10 cellular contexts compared by ENCODE assay signal in the genomic region with DNA sequence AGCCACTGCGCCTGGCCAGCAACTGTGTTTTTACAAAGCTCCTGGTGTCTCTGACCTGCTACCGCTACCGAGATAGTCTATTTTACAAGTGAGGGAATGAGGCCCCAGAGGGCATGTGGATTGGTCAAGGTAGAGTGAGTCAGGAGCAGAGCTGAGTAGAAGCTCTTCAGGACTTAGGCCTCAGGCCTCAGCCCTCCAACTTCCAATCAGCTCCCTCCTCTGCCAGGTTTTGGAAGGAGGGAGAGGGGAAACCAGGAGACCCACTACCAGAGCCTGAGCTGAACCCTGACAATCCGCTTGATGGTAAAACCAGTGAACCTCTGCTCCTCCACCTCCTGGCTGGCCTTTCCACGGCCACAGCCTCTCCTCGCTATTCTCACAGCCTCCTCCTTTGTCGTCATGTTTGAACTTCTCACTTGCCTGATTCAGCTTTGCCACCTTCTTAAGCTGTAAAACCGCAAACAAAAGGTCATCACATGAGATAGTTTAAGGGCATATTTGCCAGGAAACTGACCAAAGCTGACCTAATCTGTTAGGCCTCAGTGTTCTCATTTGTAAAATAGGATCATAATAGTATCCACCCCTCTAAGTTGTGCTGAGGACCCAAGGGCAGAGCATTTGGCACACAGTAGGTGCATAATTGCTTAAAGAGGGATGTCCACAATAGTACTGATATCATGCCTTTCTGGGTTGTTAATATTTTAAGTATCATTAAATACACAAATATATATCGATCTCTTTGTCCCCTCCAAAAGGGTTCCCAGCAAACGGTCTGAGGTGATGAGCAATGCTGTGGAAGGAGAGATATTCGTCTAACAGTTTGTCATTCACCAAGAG. TPM values are rescaled to one million over a fixed set of nuclear protein-coding genes. Genes with fewer than 3 reads are reported as not detected.
DNase-seq lines count a peak whose midpoint lies in the region; ATAC-seq lines count a peak whose summit lies in the region.
"Had no signal": no experiment of that assay in that cellular context is flagged by ENCODE, and none has a peak within 500 bp of the region (broad histone marks: within the 10 kb centered on the region; RNA-seq: fewer than 3 reads in every experiment).

No MANE protein-coding gene starts in this region.

- no peaks in the 10 kb centered on the region for H3K27me3 Mint-ChIP-seq in stimulated activated naive B cell treated with anti-CD40 and anti-IgM and Interleukin-4, amounts not matched to agents 10 μg/mL and 1 μg/mL and 100 μg/mL, for 72 hours

- peak overlapping the region; percentile 87 for H3K27ac ChIP-seq in SJSA1
- H3K27ac ChIP-seq in effector memory CD4-positive, alpha-beta T cell (ENCODE audit: insufficient read depth, low read length, poor library complexity, severe bottlenecking): peak overlapping the region; percentile 100

- H3K27ac Mint-ChIP-seq in stimulated activated naive B cell treated with anti-CD40 and anti-IgM and Interleukin-4, amounts not matched to agents 10 μg/mL and 1 μg/mL and 100 μg/mL, for 72 hours: peak overlapping the region; percentile 96

- peaks cover 36% of the 10 kb centered on the region for H3K4me1 ChIP-seq in SJSA1 (replicated peaks)
- peaks cover 93% of the 10 kb centered on the region for H3K4me1 ChIP-seq in effector memory CD4-positive, alpha-beta T cell (ENCODE audit: control insufficient read depth, insufficient read depth, low read length, poor library complexity, severe bottlenecking)

- no peak overlapping the region for H3K4me3 ChIP-seq in SJSA1
- peak overlapping the region; percentile 71 for H3K4me3 ChIP-seq in effector memory CD4-positive, alpha-beta T cell (ENCODE audit: insufficient read depth, low read depth, low read length, poor library complexity, severe bottlenecking)

- H3K4me3 Mint-ChIP-seq in stimulated activated naive B cell treated with anti-CD40 and anti-IgM and Interleukin-4, amounts not matched to agents 10 μg/mL and 1 μg/mL and 100 μg/mL, for 72 hours: peak overlapping the region; percentile 89 to 96
- H3K4me3 Mint-ChIP-seq: nephron had no signal

- H3K9me3 Mint-ChIP-seq in stimulated activated naive B cell treated with anti-CD40 and anti-IgM and Interleukin-4, amounts not matched to agents 10 μg/mL and 1 μg/mL and 100 μg/mL, for 72 hours: no peaks in the 10 kb centered on the region
- H3K9me3 Mint-ChIP-seq: nephron had no signal

- H3K4me1 Mint-ChIP-seq in stimulated activated naive B cell treated with anti-CD40 and anti-IgM and Interleukin-4, amounts not matched to agents 10 μg/mL and 1 μg/mL and 100 μg/mL, for 72 hours: peaks cover 54 to 91% of the 10 kb centered on the region in 2 donors

- H3K9me3 ChIP-seq in SJSA1 (replicated peaks): no peaks in the 10 kb centered on the region
- no peaks in the 10 kb centered on the region for H3K9me3 ChIP-seq in effector memory CD4-positive, alpha-beta T cell (ENCODE audit: control insufficient read depth, low read length)

- no peaks in the 10 kb centered on the region for H3K36me3 ChIP-seq in SJSA1
- H3K36me3 ChIP-seq in effector memory CD4-positive, alpha-beta T cell (ENCODE audit: control insufficient read depth, insufficient read depth, low read length): peaks cover 4% of the 10 kb centered on the region

- peak in 1 of 2 donors; percentile 28 for ATAC-seq in stimulated activated naive B cell treated with anti-CD40 and anti-IgM and Interleukin-4, amounts not matched to agents 10 μg/mL and 1 μg/mL and 100 μg/mL, for 72 hours (replicated peaks)
- ATAC-seq in HG02970 (IDR thresholded peaks at IDR 0.05; ENCODE audit: low FRiP score, unreplicated experiment): no peak

- no peaks in the 10 kb centered on the region for H3K27me3 ChIP-seq in SJSA1 (replicated peaks)
- H3K27me3 ChIP-seq in effector memory CD4-positive, alpha-beta T cell (replicated peaks; ENCODE audit: control insufficient read depth, insufficient read depth, low read length, poor library complexity, severe bottlenecking): no peaks in the 10 kb centered on the region

- peak; percentile 49 for DNase-seq in NK-92 treated with Interleukin-12 subunit alpha and Interleukin-12 subunit beta, amount 100 ng/mL, for 24 hours (lab: John Stamatoyannopoulos, UW)
- DNase-seq in NK-92 (lab: John Stamatoyannopoulos, UW; ENCODE audit: unreplicated experiment) (no peak), SJSA1 (ENCODE audit: low read depth in 1 of 2, low spot score in 2 of 2) (peak in 1 of 2 experiments; percentile 7), KG1 (lab: John Stamatoyannopoulos, UW) (no peak), DMS79 treated with DMSO at 0.1 percent for 48 hours (lab: John Stamatoyannopoulos, UW) (no peak)
- no peak for DNase-seq in effector memory CD4-positive, alpha-beta T cell
- no peak for DNase-seq in stimulated activated naive B cell treated with anti-CD40 and anti-IgM and Interleukin-4, amounts not matched to agents 10 μg/mL and 1 μg/mL and 100 μg/mL, for 72 hours
- DNase-seq: 8988T had no signal

- peaks cover 48 to 63% of the 10 kb centered on the region in 2 donors for H3K36me3 Mint-ChIP-seq in stimulated activated naive B cell treated with anti-CD40 and anti-IgM and Interleukin-4, amounts not matched to agents 10 μg/mL and 1 μg/mL and 100 μg/mL, for 72 hours

RNA-seq across cellular contexts. Expression of gene TRAF1, which starts 1.7 kb away (rescaled TPM):
- total RNA-seq in SJSA1 (2014; rRNA removed; shearing (Covaris generic)): 0.13 and 1.7 TPM in 2 replicates

RNA-seq across cellular contexts. Expression of gene PHF19, which starts 47.9 kb away (rescaled TPM):
- 68.3 and 69.6 TPM in 2 replicates for total RNA-seq in SJSA1 (2014; rRNA removed; shearing (Covaris generic))
